Comparison of ENCODE assay signal across 34 cellular contexts in the genomic region with DNA sequence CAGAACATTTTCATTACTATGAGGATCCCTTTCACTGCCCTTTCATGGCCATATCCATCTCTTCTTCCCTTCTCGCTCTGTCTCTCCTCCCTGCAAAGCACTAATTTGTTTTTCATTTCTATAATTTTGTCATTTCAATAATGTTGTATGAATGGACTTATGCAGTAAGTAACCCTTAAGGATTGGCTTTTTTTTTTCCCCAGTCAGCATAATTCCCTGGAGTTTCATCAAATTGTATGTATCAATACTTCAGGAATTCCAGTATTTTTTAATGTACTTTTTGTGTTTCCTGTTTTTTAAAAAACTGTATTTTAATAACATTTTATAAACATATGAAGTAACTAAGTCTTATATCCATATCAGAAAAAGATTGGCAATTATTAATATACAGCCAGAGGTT.
"Had no signal": no experiment of that assay in that cellular context is flagged by ENCODE, and none has a peak within 500 bp of the region (broad histone marks: within the 10 kb centered on the region; RNA-seq: fewer than 3 reads in every experiment).

No MANE protein-coding gene starts in this region.

- H3K4me3 ChIP-seq: adrenal gland, body of pancreas, breast epithelium had no signal

- H3K4me1 ChIP-seq: adrenal gland, body of pancreas, breast epithelium had no signal

- H3K27me3 ChIP-seq: adrenal gland, body of pancreas, brain microvascular endothelial cell, breast epithelium had no signal

- H3K36me3 ChIP-seq: adrenal gland, brain microvascular endothelial cell, breast epithelium had no signal

- FAIRE-seq: astrocyte, colon, TTC549 had no signal

- H3K9me3 ChIP-seq: adrenal gland, body of pancreas, breast epithelium had no signal

- DNase-seq: activated B cell treated with CpG ODN at 0.5 μM for 24 hours; activated CD4-positive, alpha-beta memory T cell treated with anti-CD3 and anti-CD28 coated beads for 36 hours; activated CD4-positive, alpha-beta T cell treated with anti-CD3 and anti-CD28 coated beads for 4 hours; activated CD4-positive, alpha-beta T cell treated with anti-CD3 and anti-CD28 coated beads, Interleukin-2, amount 10 ng/mL, durations not matched to agents 24 days and 14 days; activated CD4-positive, alpha-beta T cell treated with anti-CD3 and anti-CD28 coated beads, Interleukin-2, amount 50 U/mL, for 1 hour; activated CD4-positive, alpha-beta T cell treated with anti-CD3 and anti-CD28 coated beads, Interleukin-2, amount 50 U/mL, for 4 hours; activated CD4-positive, CD25-positive, alpha-beta regulatory T cell treated with anti-CD3 and anti-CD28 coated beads, Interleukin-2, amount 50 U/mL, for 72 hours; activated CD8-positive, alpha-beta memory T cell treated with anti-CD3 and anti-CD28 coated beads, Interleukin-2, amount 50 U/mL, for 4 hours; activated CD8-positive, alpha-beta T cell treated with anti-CD3 and anti-CD28 coated beads for 36 hours; activated effector memory CD4-positive, alpha-beta T cell treated with anti-CD3 and anti-CD28 coated beads, Interleukin-2, amount 50 U/mL, for 16 hours; activated gamma-delta T cell treated with Interleukin-2 at 50 U/mL for 16 hours; activated naive CD4-positive, alpha-beta T cell; activated naive CD4-positive, alpha-beta T cell treated with anti-CD3 and anti-CD28 coated beads for 36 hours; activated naive CD4-positive, alpha-beta T cell treated with anti-CD3 and anti-CD28 coated beads, Interleukin-2, amount 50 U/mL, for 16 hours; activated naive CD8-positive, alpha-beta T cell treated with anti-CD3 and anti-CD28 coated beads for 36 hours; activated T-cell treated with anti-CD3 and anti-CD28 coated beads for 4 hours; activated T-cell treated with anti-CD3 and anti-CD28 coated beads, Interleukin-2, amount 50 U/mL, for 1 hour; activated T-cell treated with anti-CD3 and anti-CD28 coated beads, Interleukin-2, amount 50 U/mL, for 4 hours; activated T-cell treated with anti-CD3 and anti-CD28 coated beads, Interleukin-2, amount 50 U/mL, for 72 hours; adrenal gland; amniotic stem cell; aorta; body of pancreas; brain microvascular endothelial cell; central memory CD4-positive, alpha-beta T cell; T-helper 2 cell; T-helper 9 cell had no signal

- H3K27ac ChIP-seq: adrenal gland, body of pancreas, brain microvascular endothelial cell, breast epithelium, VCaP had no signal

- ATAC-seq: activated CD8-positive, alpha-beta T cell treated with anti-CD3 and anti-CD28 coated beads for 36 hours; activated naive CD4-positive, alpha-beta T cell treated with anti-CD3 and anti-CD28 coated beads, Interleukin-2, amount 50 U/mL, for 72 hours; activated T-cell treated with anti-CD3 and anti-CD28 coated beads, Interleukin-2, amount 50 U/mL, for 4 hours; activated T-cell treated with anti-CD3 and anti-CD28 coated beads, Interleukin-2, amount 50 U/mL, for 72 hours; activated T-helper 17 cell treated with anti-CD3 and anti-CD28 coated beads, Interleukin-2, amount 50 U/mL, for 72 hours; body of pancreas had no signal
